Comparison of ENCODE assay signal across 18 cellular contexts in genomic region chr10:73791871-73792400, GRCh38.
"Had no signal": no experiment of that assay in that cellular context is flagged by ENCODE, and none has a peak within 500 bp of the region (broad histone marks: within the 10 kb centered on the region; RNA-seq: fewer than 3 reads in every experiment).

No MANE protein-coding gene starts in this region.

- H3K36me3 ChIP-seq: ovary had no signal

- H3K4me2 ChIP-seq: hepatocyte had no signal

- H3K9me3 ChIP-seq: lower lobe of right lung, ovary, psoas muscle, right atrium auricular region, tibial artery had no signal

- FAIRE-seq: TTC549 had no signal

- H3K4me3 ChIP-seq: hepatocyte, lower lobe of right lung, ovary, psoas muscle, right atrium auricular region, tibial artery had no signal

- H3K27me3 ChIP-seq: hepatocyte, ovary, right atrium auricular region, tibial artery had no signal

- H3K27ac ChIP-seq: hepatocyte, lower lobe of right lung, ovary, psoas muscle, right atrium auricular region, tibial artery, WERI-Rb-1 had no signal

- H2AFZ ChIP-seq: hepatocyte had no signal

- ATAC-seq: activated naive CD4-positive, alpha-beta T cell treated with anti-CD3 and anti-CD28 coated beads, Interleukin-2, amount 50 U/mL, for 72 hours; naive thymus-derived CD4-positive, alpha-beta T cell; psoas muscle; stimulated activated naive CD8-positive, alpha-beta T cell treated with anti-CD3 and anti-CD28 coated beads, Interleukin-15, amount 100 ng/mL, for 72 hours; T-cell had no signal

- DNase-seq: activated CD4-positive, alpha-beta T cell treated with anti-CD3 and anti-CD28 coated beads, Interleukin-2, amount 50 U/mL, for 4 hours; activated CD4-positive, CD25-positive, alpha-beta regulatory T cell treated with anti-CD3 and anti-CD28 coated beads, Interleukin-2, amount 50 U/mL, for 72 hours; effector memory CD4-positive, alpha-beta T cell; foreskin melanocyte; glutamatergic neuron; lower lobe of right lung; naive thymus-derived CD4-positive, alpha-beta T cell; ovary; psoas muscle; stimulated activated CD4-positive, alpha-beta T cell treated with anti-CD3 and anti-CD28 coated beads, Interleukin-4, amount 100 ng/mL, for 4 hours; stimulated activated naive CD8-positive, alpha-beta T cell treated with anti-CD3 and anti-CD28 coated beads, Interleukin-15, amount 100 ng/mL, for 72 hours; T-cell; tibial artery; WERI-Rb-1 had no signal
